Comparison of ENCODE assay signal across 17 cellular contexts in genomic region chr5:36440300-36440699, GRCh38.
"Had no signal": no experiment of that assay in that cellular context is flagged by ENCODE, and none has a peak within 500 bp of the region (broad histone marks: within the 10 kb centered on the region; RNA-seq: fewer than 3 reads in every experiment).

No MANE protein-coding gene starts in this region.

- H3K36me3 Mint-ChIP-seq: natural killer cell; stimulated activated naive B cell treated with anti-CD40 and anti-IgM and Interleukin-4, amounts not matched to agents 10 μg/mL and 1 μg/mL and 100 μg/mL, for 72 hours had no signal

- H3K27ac ChIP-seq: epithelial cell of prostate, esophagus squamous epithelium, gastroesophageal sphincter, sigmoid colon, skin epidermis, thoracic aorta, transverse colon had no signal

- H3K4me3 Mint-ChIP-seq: effector memory CD8-positive, alpha-beta T cell; natural killer cell; stimulated activated naive B cell treated with anti-CD40 and anti-IgM and Interleukin-4, amounts not matched to agents 10 μg/mL and 1 μg/mL and 100 μg/mL, for 72 hours; stimulated activated naive CD8-positive, alpha-beta T cell treated with anti-CD3 and anti-CD28 coated beads, Interleukin-15, amount 100 ng/mL, for 72 hours had no signal

- H3K27ac Mint-ChIP-seq: effector memory CD8-positive, alpha-beta T cell; natural killer cell had no signal

- H3K4me3 ChIP-seq: esophagus squamous epithelium, gastroesophageal sphincter, sigmoid colon, skin epidermis, thoracic aorta, transverse colon had no signal

- H3K4me1 Mint-ChIP-seq: stimulated activated naive B cell treated with anti-CD40 and anti-IgM and Interleukin-4, amounts not matched to agents 10 μg/mL and 1 μg/mL and 100 μg/mL, for 72 hours had no signal

- H3K9me3 Mint-ChIP-seq: effector memory CD8-positive, alpha-beta T cell; stimulated activated naive B cell treated with anti-CD40 and anti-IgM and Interleukin-4, amounts not matched to agents 10 μg/mL and 1 μg/mL and 100 μg/mL, for 72 hours; stimulated activated naive CD8-positive, alpha-beta T cell treated with anti-CD3 and anti-CD28 coated beads, Interleukin-15, amount 100 ng/mL, for 72 hours had no signal

- H3K27me3 ChIP-seq: gastroesophageal sphincter, transverse colon had no signal

- DNase-seq: effector memory CD8-positive, alpha-beta T cell; esophagus squamous epithelium; foreskin fibroblast; head of caudate nucleus; hippocampal formation; mammary epithelial cell; natural killer cell; sigmoid colon; stimulated activated CD4-positive, alpha-beta T cell treated with anti-CD3 and anti-CD28 coated beads, Interleukin-2, amount 100 ng/mL, for 24 hours; stimulated activated CD4-positive, alpha-beta T cell treated with anti-CD3 and anti-CD28 coated beads, Interleukin-4, amount 100 ng/mL, for 4 hours; stimulated activated naive B cell treated with anti-CD40 and anti-IgM and Interleukin-4, amounts not matched to agents 10 μg/mL and 1 μg/mL and 100 μg/mL, for 72 hours; stimulated activated naive CD8-positive, alpha-beta T cell treated with anti-CD3 and anti-CD28 coated beads, Interleukin-15, amount 100 ng/mL, for 72 hours; transverse colon had no signal
